ENCODE assay signal across 16 cellular contexts in the genomic region with DNA sequence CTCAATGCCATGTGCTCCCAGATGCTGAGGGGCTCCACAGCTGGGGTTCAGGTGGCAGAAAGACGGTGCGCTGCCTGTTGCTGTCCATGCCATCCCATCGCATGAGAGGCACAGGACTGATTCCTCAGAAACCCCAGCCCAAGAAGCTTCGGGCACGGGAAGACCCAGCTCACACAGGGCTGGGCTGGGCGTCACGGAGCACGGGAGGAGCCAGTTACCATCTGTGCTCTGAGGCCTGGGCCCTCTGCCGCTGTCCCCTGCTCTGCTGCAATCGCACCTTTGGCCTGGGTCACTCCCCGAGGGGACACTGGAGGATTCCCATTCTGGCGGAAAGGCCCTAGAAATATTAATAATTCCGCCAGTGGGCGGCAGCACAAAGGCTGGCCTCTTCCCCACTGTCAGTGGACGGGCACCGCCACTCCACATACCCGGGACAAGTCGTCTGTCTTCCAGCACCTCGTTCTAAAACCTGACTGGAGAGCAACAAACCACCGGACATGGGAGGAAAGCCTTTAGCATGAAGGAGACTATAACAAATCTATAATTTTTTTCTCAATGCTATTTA.
DNase-seq lines count a peak whose midpoint lies in the region; ATAC-seq and TF ChIP-seq lines count a peak whose summit lies in the region.
"Had no signal": no experiment of that assay in that cellular context is flagged by ENCODE, and none has a peak within 500 bp of the region (broad histone marks: within the 10 kb centered on the region; RNA-seq: fewer than 3 reads in every experiment).

No MANE protein-coding gene starts in this region.

- no peaks in the 10 kb centered on the region for H3K36me3 ChIP-seq in CD4-positive, alpha-beta memory T cell (ENCODE audit: insufficient read depth, low read length)
- H3K36me3 ChIP-seq in naive thymus-derived CD4-positive, alpha-beta T cell (ENCODE audit: control insufficient read depth in 2 of 3, insufficient read depth in 3 of 3, low read length in 3 of 3) = no peaks in the 10 kb centered on the region
- no peaks in the 10 kb centered on the region for H3K36me3 ChIP-seq in neural progenitor cell
- no peaks in the 10 kb centered on the region for H3K36me3 ChIP-seq in GM23338 (ENCODE audit: insufficient read depth)

- H3K4me1 ChIP-seq in CD4-positive, alpha-beta memory T cell (ENCODE audit: insufficient read depth, low read length) = peaks cover 98% of the 10 kb centered on the region
- peaks cover 78 to 100% of the 10 kb centered on the region in 2 donors for H3K4me1 ChIP-seq in naive thymus-derived CD4-positive, alpha-beta T cell (ENCODE audit: control insufficient read depth in 2 of 2, insufficient read depth in 2 of 2, low read length in 2 of 2)
- H3K4me1 ChIP-seq in neural progenitor cell (peaks cover 36% of the 10 kb centered on the region), GM23338 (ENCODE audit: insufficient read depth) (peaks cover 59% of the 10 kb centered on the region)

- peak overlapping the region; percentile 13 to 92 (median 87) for H3K27ac Mint-ChIP-seq in CD4-positive, alpha-beta memory T cell
- 0 out of 2 replicates have a peak overlapping the region, but pooled peaks have one; percentile 70 for H3K27ac Mint-ChIP-seq in HFFc6
- H3K27ac Mint-ChIP-seq in naive thymus-derived CD4-positive, alpha-beta T cell = peak overlapping the region in 5 of 9 donors; percentile 52 to 90 (median 68)
- H3K27ac Mint-ChIP-seq in neural progenitor cell = no peak overlapping the region
- no peak overlapping the region for H3K27ac Mint-ChIP-seq in GM23338

- no peaks in the 10 kb centered on the region for H3K27me3 Mint-ChIP-seq in CD4-positive, alpha-beta memory T cell
- H3K27me3 Mint-ChIP-seq in HFFc6 (ENCODE audit: insufficient read depth) (no peaks in the 10 kb centered on the region), neural progenitor cell (ENCODE audit: insufficient read depth, low read depth) (no peaks in the 10 kb centered on the region), GM23338 (ENCODE audit: insufficient read depth, low read depth, poor library complexity) (no peaks in the 10 kb centered on the region)
- H3K27me3 Mint-ChIP-seq in naive thymus-derived CD4-positive, alpha-beta T cell = no peaks in the 10 kb centered on the region

- H3K27me3 ChIP-seq in CD4-positive, alpha-beta memory T cell (ENCODE audit: insufficient read depth, low read length) = no peaks in the 10 kb centered on the region
- H3K27me3 ChIP-seq in dorsolateral prefrontal cortex (no peaks in the 10 kb centered on the region), neural progenitor cell (no peaks in the 10 kb centered on the region), GM23338 (ENCODE audit: insufficient read depth) (no peaks in the 10 kb centered on the region)
- no peaks in the 10 kb centered on the region for H3K27me3 ChIP-seq in naive thymus-derived CD4-positive, alpha-beta T cell (ENCODE audit: control insufficient read depth in 2 of 2, insufficient read depth in 2 of 2, low read length in 2 of 2)

- H3K4me2 ChIP-seq in neural progenitor cell (no peak overlapping the region), GM23338 (no peak overlapping the region)

- H4K20me1 ChIP-seq in neural progenitor cell (ENCODE audit: low read depth) = peaks cover 9% of the 10 kb centered on the region
- no peaks in the 10 kb centered on the region for H4K20me1 ChIP-seq in GM23338 (replicated peaks; ENCODE audit: insufficient read depth)

- H3K4me1 Mint-ChIP-seq in CD4-positive, alpha-beta memory T cell = peaks cover 78 to 100% (median 91%) of the 10 kb centered on the region in 4 donors
- H3K4me1 Mint-ChIP-seq in HFFc6 (ENCODE audit: low read depth) (peaks cover 100% of the 10 kb centered on the region), neural progenitor cell (peaks cover 70% of the 10 kb centered on the region), GM23338 (peaks cover 82% of the 10 kb centered on the region)
- H3K4me1 Mint-ChIP-seq in naive thymus-derived CD4-positive, alpha-beta T cell = peaks cover 74 to 100% (median 96%) of the 10 kb centered on the region in 7 donors

- H3K9me2 ChIP-seq in GM23338 (ENCODE audit: insufficient read depth) = no peaks in the 10 kb centered on the region
- H3K9me2 ChIP-seq: SK-N-SH had no signal

- H3K9ac ChIP-seq in neural progenitor cell = no peak overlapping the region
- H3K9ac ChIP-seq: SK-N-SH had no signal

- H2AFZ ChIP-seq in neural progenitor cell (replicated peaks) = no peak overlapping the region
- no peak overlapping the region for H2AFZ ChIP-seq in GM23338

- H3K9me3 Mint-ChIP-seq in CD4-positive, alpha-beta memory T cell = no peaks in the 10 kb centered on the region
- H3K9me3 Mint-ChIP-seq in HFFc6 (no peaks in the 10 kb centered on the region), neural progenitor cell (peaks cover 6% of the 10 kb centered on the region), GM23338 (no peaks in the 10 kb centered on the region)
- no peaks in the 10 kb centered on the region for H3K9me3 Mint-ChIP-seq in naive thymus-derived CD4-positive, alpha-beta T cell

- peaks cover 62% of the 10 kb centered on the region for H3K79me2 ChIP-seq in neural progenitor cell (ENCODE audit: low read depth)
- H3K79me2 ChIP-seq in GM23338 (replicated peaks; ENCODE audit: insufficient read depth) = peaks cover 97% of the 10 kb centered on the region

- TF ChIP-seq CTCF in HFFc6 (IDR thresholded peaks at IDR 0.05) (no peak), dorsolateral prefrontal cortex (IDR thresholded peaks at IDR 0.05 in 54 of 56, conservative IDR thresholded peaks at IDR 0.05 in 2 of 56; ENCODE audit: low read depth in 1 of 56, partially characterized antibody in 56 of 56) (peak in 32 of 56 donors; percentile 9 to 60 (median 31)), neural progenitor cell (IDR thresholded peaks at IDR 0.05) (no peak), GM23338 (conservative IDR thresholded peaks at IDR 0.05; ENCODE audit: low read depth in 2 of 2) (no peak)

- CTCF ChIA-PET in CD4-positive, alpha-beta memory T cell (lab: Charles Lee; ENCODE audit: partially characterized antibody) = interaction anchor here (0.6 to 2.0 kb wide), 7 partner anchors 8 to 35 kb away, joined by 3 to 11 read pairs (median 7); no protein-coding TSS in a partner anchor
- CTCF ChIA-PET in naive thymus-derived CD4-positive, alpha-beta T cell (lab: Charles Lee) = interaction anchor here (1.8 kb wide), 1 partner anchor 33 kb away, joined by 6 read pairs; no protein-coding TSS in a partner anchor

- peak overlapping the region in 2 of 8 donors; percentile 8 to 41 for H3K4me3 Mint-ChIP-seq in CD4-positive, alpha-beta memory T cell
- H3K4me3 Mint-ChIP-seq in HFFc6 (no peak overlapping the region), neural progenitor cell (no peak overlapping the region), GM23338 (no peak overlapping the region)
- peak overlapping the region in 4 of 10 donors; percentile 6 to 71 (median 54) for H3K4me3 Mint-ChIP-seq in naive thymus-derived CD4-positive, alpha-beta T cell

- H3K4me3 ChIP-seq in CD4-positive, alpha-beta memory T cell (ENCODE audit: low read length in 2 of 2) = no peak overlapping the region
- H3K4me3 ChIP-seq in dorsolateral prefrontal cortex (peak overlapping the region in 42 of 59 donors; percentile 2 to 58 (median 25)), neural progenitor cell (no peak overlapping the region), GM23338 (no peak overlapping the region)
- no peak overlapping the region for H3K4me3 ChIP-seq in naive thymus-derived CD4-positive, alpha-beta T cell (ENCODE audit: low read length)
- H3K4me3 ChIP-seq: GM12878 had no signal

- DNase-seq in CD4-positive, alpha-beta memory T cell = no peak
- DNase-seq in HFFc6 = no peak
- no peak for DNase-seq in dorsolateral prefrontal cortex
- no peak for DNase-seq in naive thymus-derived CD4-positive, alpha-beta T cell
- no peak for DNase-seq in cerebellar nuclear complex (lab: John Stamatoyannopoulos, UW)
- DNase-seq in neural progenitor cell (ENCODE audit: low spot score) = no peak
- no peak for DNase-seq in GM23338 (ENCODE audit: low spot score)
- DNase-seq: activated CD4-positive, alpha-beta T cell treated with anti-CD3 and anti-CD28 coated beads, Interleukin-2, amount 50 U/mL, for 1 hour; effector CD8-positive, alpha-beta T cell; MV-4-11; NCI-H2029; NCI-H524 treated with DMSO at 0.1 percent for 48 hours; SK-N-SH; stimulated activated CD4-positive, alpha-beta T cell treated with anti-CD3 and anti-CD28 coated beads, Interleukin-2, amount 100 ng/mL, for 24 hours had no signal

- POLR2A ChIA-PET in CD4-positive, alpha-beta memory T cell (lab: Charles Lee; ENCODE audit: partially characterized antibody) = interaction anchor here (1.6 to 30.6 kb wide), 9 partner anchors 6 to 186 kb away, joined by 4 to 895 read pairs (median 9); partner anchors contain the start of gene PIP4K2A
- POLR2A ChIA-PET in naive thymus-derived CD4-positive, alpha-beta T cell (lab: Charles Lee) = interaction anchor here (0.7 to 1.5 kb wide), 4 partner anchors 14 to 91 kb away, joined by 3 to 5 read pairs (median 4); partner anchors contain the start of gene PIP4K2A

- H3K27ac ChIP-seq in CD4-positive, alpha-beta memory T cell (ENCODE audit: low read depth, low read length) = no peak overlapping the region
- peak overlapping the region in 58 of 59 donors; percentile 43 to 98 (median 92) for H3K27ac ChIP-seq in dorsolateral prefrontal cortex
- H3K27ac ChIP-seq in naive thymus-derived CD4-positive, alpha-beta T cell (ENCODE audit: low read depth, low read length) = no peak overlapping the region
- H3K27ac ChIP-seq in neural progenitor cell = no peak overlapping the region
- no peak overlapping the region for H3K27ac ChIP-seq in GM23338 (ENCODE audit: low read depth)

- intact Hi-C loops in CD4-positive, alpha-beta memory T cell (cut with micrococcal nuclease) = no loop called here
- intact Hi-C loops in dorsolateral prefrontal cortex (cut with DNase I) = loop anchor here in 1 of 2 donors (5.0 kb wide), 1 partner anchor 230 kb away; no protein-coding TSS in a partner anchor
- intact Hi-C loops in naive thymus-derived CD4-positive, alpha-beta T cell (cut with micrococcal nuclease) = no loop called here

- no peak for ATAC-seq in naive thymus-derived CD4-positive, alpha-beta T cell
- ATAC-seq in GM21619 (IDR thresholded peaks at IDR 0.05; ENCODE audit: unreplicated experiment) = no peak
- no peak for ATAC-seq in GM23338
- ATAC-seq: GM12878 had no signal

- H3K9me3 ChIP-seq in CD4-positive, alpha-beta memory T cell (ENCODE audit: control insufficient read depth in 1 of 2, low read length in 2 of 2) = no peaks in the 10 kb centered on the region
- no peaks in the 10 kb centered on the region for H3K9me3 ChIP-seq in naive thymus-derived CD4-positive, alpha-beta T cell (ENCODE audit: control insufficient read depth in 2 of 3, low read length in 3 of 3)
- no peaks in the 10 kb centered on the region for H3K9me3 ChIP-seq in neural progenitor cell (ENCODE audit: low read depth)
- H3K9me3 ChIP-seq: SK-N-SH had no signal

- peaks cover 4 to 6% of the 10 kb centered on the region in 2 donors for H3K36me3 Mint-ChIP-seq in CD4-positive, alpha-beta memory T cell
- H3K36me3 Mint-ChIP-seq in HFFc6 (ENCODE audit: low read depth) = peaks cover 11% of the 10 kb centered on the region
- peaks cover 0 to 8% (median 4%) of the 10 kb centered on the region in 5 donors for H3K36me3 Mint-ChIP-seq in naive thymus-derived CD4-positive, alpha-beta T cell
- H3K36me3 Mint-ChIP-seq in neural progenitor cell = peaks cover 6% of the 10 kb centered on the region
- no peaks in the 10 kb centered on the region; the same call in 2 of the 3 replicates for H3K36me3 Mint-ChIP-seq in GM23338 (ENCODE audit: low read depth)

- H3F3A ChIP-seq in neural progenitor cell (ENCODE audit: low read depth) (peaks cover 8% of the 10 kb centered on the region), GM23338 (replicated peaks; ENCODE audit: low read depth) (no peaks in the 10 kb centered on the region)

Comparison
In these comparisons a context has a peak if more than half of its experiments do, and no peak if none do; other contexts are left out.
1. H3K27ac ChIP-seq: peak in dorsolateral prefrontal cortex (58 of 59); none in CD4-positive, alpha-beta memory T cell (single experiment), naive thymus-derived CD4-positive, alpha-beta T cell (single experiment), neural progenitor cell (single experiment) and GM23338 (single experiment).
2. H3K4me3 ChIP-seq: peak in dorsolateral prefrontal cortex (42 of 59); none in CD4-positive, alpha-beta memory T cell (0 of 2), naive thymus-derived CD4-positive, alpha-beta T cell (single experiment), neural progenitor cell (single experiment) and GM23338 (single experiment).
3. H3K27ac Mint-ChIP-seq: peak in CD4-positive, alpha-beta memory T cell (7 of 7), HFFc6 (single experiment) and naive thymus-derived CD4-positive, alpha-beta T cell (5 of 9); none in neural progenitor cell (single experiment) and GM23338 (single experiment).
4. CTCF ChIP-seq: peak in dorsolateral prefrontal cortex (32 of 56); none in HFFc6 (single experiment), neural progenitor cell (single experiment) and GM23338 (0 of 2).